Comparison of ENCODE assay signal across 25 cellular contexts in the genomic region with DNA sequence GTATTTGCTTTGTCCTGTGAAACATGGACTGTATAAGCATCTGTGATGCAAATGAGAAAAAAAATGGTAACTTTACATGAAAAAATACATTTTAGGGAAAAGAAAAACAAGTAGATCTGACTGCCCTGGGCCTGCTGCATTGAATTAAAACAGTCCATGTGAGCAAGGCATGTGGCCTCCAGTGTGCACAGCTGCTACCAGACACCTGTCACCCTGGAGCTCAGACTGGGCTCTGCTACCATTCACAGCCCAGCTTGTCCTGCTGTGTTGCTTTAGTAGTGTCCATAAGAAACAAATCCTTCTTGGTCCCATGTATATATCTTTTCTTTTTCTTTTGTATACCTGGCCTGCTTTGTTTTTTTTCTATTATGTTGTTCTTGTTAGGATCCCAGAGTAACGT.
DNase-seq lines count a peak whose midpoint lies in the region; ATAC-seq and TF ChIP-seq lines count a peak whose summit lies in the region.
"Had no signal": no experiment of that assay in that cellular context is flagged by ENCODE, and none has a peak within 500 bp of the region (broad histone marks: within the 10 kb centered on the region; RNA-seq: fewer than 3 reads in every experiment).

No MANE protein-coding gene starts in this region.

- no peaks in the 10 kb centered on the region for H3K4me1 Mint-ChIP-seq in natural killer cell treated with Interleukin-12 subunit alpha and Interleukin-12 subunit beta and Interleukin-15 and Interleukin-18, amount 100 ng/mL, for 72 hours (ENCODE audit: low read depth in 2 of 2)
- H3K4me1 Mint-ChIP-seq: central memory CD8-positive, alpha-beta T cell; naive B cell had no signal

- H3K27me3 ChIP-seq in SJCRH30 (no peaks in the 10 kb centered on the region), heart right ventricle (no peaks in the 10 kb centered on the region), esophagus muscularis mucosa (no peaks in the 10 kb centered on the region)
- H3K27me3 ChIP-seq: MG63 had no signal

- H3K27ac Mint-ChIP-seq in natural killer cell treated with Interleukin-12 subunit alpha and Interleukin-12 subunit beta and Interleukin-15 and Interleukin-18, amount 100 ng/mL, for 72 hours: no peak overlapping the region
- H3K27ac Mint-ChIP-seq: naive B cell had no signal

- no peak overlapping the region for H3K4me3 Mint-ChIP-seq in natural killer cell treated with Interleukin-12 subunit alpha and Interleukin-12 subunit beta and Interleukin-15 and Interleukin-18, amount 100 ng/mL, for 72 hours
- H3K4me3 Mint-ChIP-seq: central memory CD8-positive, alpha-beta T cell; naive B cell had no signal

- no peaks in the 10 kb centered on the region for H3K36me3 ChIP-seq in SJCRH30
- no peaks in the 10 kb centered on the region for H3K36me3 ChIP-seq in heart right ventricle
- H3K36me3 ChIP-seq in esophagus muscularis mucosa: no peaks in the 10 kb centered on the region
- H3K36me3 ChIP-seq: lower lobe of right lung, MG63 had no signal

- DNase-seq in COR-L47 (lab: John Stamatoyannopoulos, UW) (peak; percentile 38), NCI-H1092 (lab: John Stamatoyannopoulos, UW) (peak; percentile 45), NCI-H2171 (lab: John Stamatoyannopoulos, UW) (peak; percentile 49), SJCRH30 (peak; percentile 21 to 50), heart right ventricle (no peak), esophagus muscularis mucosa (ENCODE audit: extremely low spot score) (no peak)
- no peak for DNase-seq in natural killer cell treated with Interleukin-12 subunit alpha and Interleukin-12 subunit beta and Interleukin-15 and Interleukin-18, amount 100 ng/mL, for 72 hours (ENCODE audit: low spot score)
- DNase-seq: ACHN; activated CD4-positive, alpha-beta T cell treated with anti-CD3 and anti-CD28 coated beads for 48 hours; activated CD8-positive, alpha-beta memory T cell treated with anti-CD3 and anti-CD28 coated beads, Interleukin-2, amount 50 U/mL, for 48 hours; activated gamma-delta T cell treated with Interleukin-2 at 50 U/mL for 16 hours; anterior cingulate cortex; effector CD8-positive, alpha-beta T cell; EL; head of caudate nucleus; IMR-90; lower lobe of right lung; MG63; naive B cell; NK-92 treated with Interleukin-12 subunit alpha and Interleukin-12 subunit beta, amount 100 ng/mL, for 24 hours; posterior cingulate gyrus; stimulated activated CD4-positive, alpha-beta T cell treated with anti-CD3 and anti-CD28 coated beads, Interleukin-4, amount 100 ng/mL, for 1 hour had no signal

- no peak for TF ChIP-seq CTCF in heart right ventricle (IDR thresholded peaks at IDR 0.05)
- no peak for TF ChIP-seq CTCF in esophagus muscularis mucosa (IDR thresholded peaks at IDR 0.05)

- no peaks in the 10 kb centered on the region for H3K4me1 ChIP-seq in SJCRH30
- no peaks in the 10 kb centered on the region for H3K4me1 ChIP-seq in heart right ventricle
- no peaks in the 10 kb centered on the region for H3K4me1 ChIP-seq in esophagus muscularis mucosa
- H3K4me1 ChIP-seq: lower lobe of right lung had no signal

- peaks cover 3% of the 10 kb centered on the region for H3K9me3 Mint-ChIP-seq in natural killer cell treated with Interleukin-12 subunit alpha and Interleukin-12 subunit beta and Interleukin-15 and Interleukin-18, amount 100 ng/mL, for 72 hours

- H3K27ac ChIP-seq in SJCRH30 (no peak overlapping the region), heart right ventricle (no peak overlapping the region), esophagus muscularis mucosa (replicated peaks in 1 of 4) (no peak overlapping the region)
- H3K27ac ChIP-seq: lower lobe of right lung, skin epidermis had no signal

- H3K27me3 Mint-ChIP-seq in natural killer cell treated with Interleukin-12 subunit alpha and Interleukin-12 subunit beta and Interleukin-15 and Interleukin-18, amount 100 ng/mL, for 72 hours: no peaks in the 10 kb centered on the region
- H3K27me3 Mint-ChIP-seq: central memory CD8-positive, alpha-beta T cell; naive B cell had no signal

- intact Hi-C loops in heart right ventricle (cut with DNase I) (no loop called here), esophagus muscularis mucosa (cut with DNase I) (no loop called here)

- no peak for TF ChIP-seq POLR2A in esophagus muscularis mucosa (IDR thresholded peaks at IDR 0.05; ENCODE audit: low read depth)

- ATAC-seq in natural killer cell treated with Interleukin-12 subunit alpha and Interleukin-12 subunit beta and Interleukin-15 and Interleukin-18, amount 100 ng/mL, for 72 hours: no peak
- ATAC-seq in heart right ventricle: no peak
- no peak for ATAC-seq in HG03521 (IDR thresholded peaks at IDR 0.05; ENCODE audit: unreplicated experiment)
- ATAC-seq: lower lobe of right lung had no signal

- H3K9me3 ChIP-seq in SJCRH30 (replicated peaks): no peaks in the 10 kb centered on the region
- H3K9me3 ChIP-seq in heart right ventricle: no peaks in the 10 kb centered on the region
- no peaks in the 10 kb centered on the region for H3K9me3 ChIP-seq in esophagus muscularis mucosa
- H3K9me3 ChIP-seq: lower lobe of right lung, MG63 had no signal

- H3K4me3 ChIP-seq in SJCRH30 (no peak overlapping the region), heart right ventricle (no peak overlapping the region), esophagus muscularis mucosa (no peak overlapping the region)
- H3K4me3 ChIP-seq: lower lobe of right lung, MG63, skin epidermis had no signal

- WGBS in heart right ventricle, 2 donors: 91 to 97% methylated on average over 1 of the region's 1 CpG
- 69% methylated on average over 1 of the region's 1 CpG for WGBS in esophagus muscularis mucosa

- TF ChIP-seq EP300 in esophagus muscularis mucosa (IDR thresholded peaks at IDR 0.05): no peak

- no peaks in the 10 kb centered on the region for H3K36me3 Mint-ChIP-seq in natural killer cell treated with Interleukin-12 subunit alpha and Interleukin-12 subunit beta and Interleukin-15 and Interleukin-18, amount 100 ng/mL, for 72 hours
- H3K36me3 Mint-ChIP-seq: naive B cell had no signal

Comparison
In these comparisons a context has a peak if more than half of its experiments do, and no peak if none do; other contexts are left out.
1. DNase-seq: peak in COR-L47 (single experiment), NCI-H1092 (single experiment), NCI-H2171 (single experiment) and SJCRH30 (2 of 2); none in natural killer cell treated with Interleukin-12 subunit alpha and Interleukin-12 subunit beta and Interleukin-15 and Interleukin-18, amount 100 ng/mL, for 72 hours (single experiment), heart right ventricle (0 of 2) and esophagus muscularis mucosa (single experiment).